In the genomic region with DNA sequence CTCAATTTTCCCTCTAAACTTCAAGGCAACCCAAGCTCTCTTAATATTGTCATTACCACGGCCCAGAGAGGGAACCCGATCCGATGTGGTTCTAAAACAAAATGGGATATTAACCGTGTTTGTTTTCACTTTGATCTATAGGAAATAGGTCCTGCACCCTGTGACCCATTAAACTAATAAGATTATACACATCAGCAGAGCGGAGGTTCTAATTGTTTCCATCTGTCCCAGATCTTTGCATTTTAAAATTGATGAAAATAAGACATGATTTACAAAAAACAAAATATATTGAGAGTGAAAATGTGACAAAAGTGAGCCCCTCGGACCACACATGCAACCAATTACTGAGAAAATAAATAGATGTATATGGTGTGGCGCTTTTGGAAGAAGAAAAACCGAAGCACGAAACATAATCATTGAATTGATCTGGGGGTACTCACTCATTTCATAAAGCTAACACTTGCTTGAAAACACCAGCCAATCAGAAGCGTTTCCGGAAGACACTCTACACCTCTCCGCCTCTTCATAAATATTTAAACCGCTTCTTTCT, we compare ENCODE assay signal across 8 cellular contexts.
DNase-seq lines count a peak whose midpoint lies in the region; TF ChIP-seq lines count a peak whose summit lies in the region.

No MANE protein-coding gene starts in this region.

- H3K9me3 ChIP-seq in uterus (no peaks in the 10 kb centered on the region), prostate gland (no peaks in the 10 kb centered on the region)

- peaks cover 1% of the 10 kb centered on the region for H3K36me3 Mint-ChIP-seq in chondrocyte (ENCODE audit: low read depth)
- H3K36me3 Mint-ChIP-seq in progenitor cell of endocrine pancreas (ENCODE audit: insufficient read depth): no peaks in the 10 kb centered on the region

- H3K9me3 Mint-ChIP-seq in chondrocyte (ENCODE audit: low read depth) (peaks cover 4% of the 10 kb centered on the region), progenitor cell of endocrine pancreas (ENCODE audit: low read depth) (no peaks in the 10 kb centered on the region)

- peak; percentile 55 for DNase-seq in NCI-H2171 treated with DMSO at 0.1 percent for 48 hours (lab: John Stamatoyannopoulos, UW)
- no peak for DNase-seq in NCI-H2171 (lab: John Stamatoyannopoulos, UW)
- peak; percentile 67 for DNase-seq in NCI-H82 (lab: John Stamatoyannopoulos, UW)
- no peak for DNase-seq in chondrocyte (ENCODE audit: low spot score)
- no peak for DNase-seq in progenitor cell of endocrine pancreas (ENCODE audit: low spot score, unreplicated experiment)
- no peak for DNase-seq in uterus
- DNase-seq in AG08395 (ENCODE audit: low spot score): no peak
- no peak for DNase-seq in prostate gland (ENCODE audit: low spot score)

- H3K27ac Mint-ChIP-seq in chondrocyte (ENCODE audit: unreplicated experiment) (peak overlapping the region; percentile 75), progenitor cell of endocrine pancreas (peak overlapping the region; percentile 82)

- intact Hi-C loops in uterus (cut with DNase I; ENCODE audit: low total_unique reads): no loop called here
- intact Hi-C loops in prostate gland (cut with DNase I): loop anchor here (10.0 kb wide), 2 partner anchors 513 to 1293 kb away; partner anchors contain the start of genes HOXA3 and HOXA7

- H3K4me3 ChIP-seq in uterus (no peak overlapping the region), prostate gland (no peak overlapping the region)

- 15% methylated on average over 13 of the region's 13 CpGs for WGBS in prostate gland

- TF ChIP-seq CTCF in chondrocyte (IDR thresholded peaks at IDR 0.05): no peak
- TF ChIP-seq CTCF in progenitor cell of endocrine pancreas (IDR thresholded peaks at IDR 0.05; ENCODE audit: unreplicated experiment): no peak
- no peak for TF ChIP-seq CTCF in uterus (IDR thresholded peaks at IDR 0.05)
- no peak for TF ChIP-seq CTCF in prostate gland (IDR thresholded peaks at IDR 0.05)

- H3K4me1 Mint-ChIP-seq in chondrocyte (ENCODE audit: low read depth): peaks cover 19% of the 10 kb centered on the region
- peaks cover 7% of the 10 kb centered on the region for H3K4me1 Mint-ChIP-seq in progenitor cell of endocrine pancreas (ENCODE audit: low read depth)

- no peaks in the 10 kb centered on the region for H3K36me3 ChIP-seq in uterus
- no peaks in the 10 kb centered on the region for H3K36me3 ChIP-seq in prostate gland

- H3K4me1 ChIP-seq in uterus (no peaks in the 10 kb centered on the region), prostate gland (replicated peaks) (peaks cover 5% of the 10 kb centered on the region)

- no peak for TF ChIP-seq POLR2A in uterus (IDR thresholded peaks at IDR 0.05)
- TF ChIP-seq POLR2A in prostate gland (IDR thresholded peaks at IDR 0.05): no peak

- H3K27me3 ChIP-seq in uterus: peaks cover 38 to 40% of the 10 kb centered on the region in 2 donors
- peaks cover 58% of the 10 kb centered on the region for H3K27me3 ChIP-seq in prostate gland (replicated peaks; ENCODE audit: insufficient read depth)

- H3K27me3 Mint-ChIP-seq in chondrocyte (ENCODE audit: low read depth) (peaks cover 57% of the 10 kb centered on the region), progenitor cell of endocrine pancreas (peaks cover 35% of the 10 kb centered on the region)

- peak overlapping the region; percentile 58 for H3K4me3 Mint-ChIP-seq in chondrocyte (ENCODE audit: unreplicated experiment)
- peak overlapping the region; percentile 48 for H3K4me3 Mint-ChIP-seq in progenitor cell of endocrine pancreas (ENCODE audit: low read depth)

- H3K27ac ChIP-seq in uterus (peak overlapping the region in 1 of 2 donors; percentile 45), prostate gland (no peak overlapping the region)

Comparison
In these comparisons a context has a peak if more than half of its experiments do, and no peak if none do; other contexts are left out.
1. DNase-seq: peak in NCI-H2171 treated with DMSO at 0.1 percent for 48 hours (single experiment) and NCI-H82 (single experiment); none in NCI-H2171 (single experiment), chondrocyte (single experiment), progenitor cell of endocrine pancreas (single experiment), uterus (0 of 2), AG08395 (single experiment) and prostate gland (single experiment).